Comparison of ENCODE assay signal across 16 cellular contexts in the genomic region with DNA sequence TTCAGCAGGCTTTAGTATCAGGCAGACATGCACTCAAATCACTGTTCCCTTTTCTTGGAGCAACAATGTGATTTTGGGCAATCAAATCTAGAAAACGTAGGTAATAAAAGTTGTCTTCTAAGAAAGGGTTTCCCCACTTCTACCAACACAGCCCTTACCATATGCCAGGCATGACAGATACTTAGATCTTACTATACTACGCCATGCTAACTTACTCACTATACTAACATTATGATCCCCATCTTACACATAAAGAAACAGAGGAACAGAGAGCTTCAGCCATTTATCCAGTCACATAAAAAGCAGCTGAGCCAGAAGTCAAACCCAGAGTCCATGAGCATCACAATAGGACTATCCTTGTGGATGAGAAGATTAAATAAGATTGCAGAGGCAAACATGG.
"Had no signal": no experiment of that assay in that cellular context is flagged by ENCODE, and none has a peak within 500 bp of the region (broad histone marks: within the 10 kb centered on the region; RNA-seq: fewer than 3 reads in every experiment).

No MANE protein-coding gene starts in this region.

- DNase-seq: activated CD4-positive, alpha-beta T cell treated with anti-CD3 and anti-CD28 coated beads for 1 hour; activated naive CD4-positive, alpha-beta T cell treated with Interleukin-2 at 50 U/mL for 16 hours; aorta; dermis blood vessel endothelial cell; endodermal cell; kidney; left ventricle myocardium superior; mesenchymal stem cell; retina; Right ventricle myocardium superior; stimulated activated CD4-positive, alpha-beta T cell treated with anti-CD3 and anti-CD28 coated beads, Interleukin-15, amount 100 ng/mL, for 24 hours; stimulated activated CD4-positive, alpha-beta T cell treated with anti-CD3 and anti-CD28 coated beads, Interleukin-4, amount 100 ng/mL, for 4 hours; T-helper 2 cell; tibial artery had no signal

- H3K9me3 ChIP-seq: breast epithelium, tibial artery had no signal

- H3K27ac Mint-ChIP-seq: endodermal cell had no signal

- H3K36me3 ChIP-seq: breast epithelium, tibial artery had no signal

- H3K27ac ChIP-seq: breast epithelium, tibial artery had no signal

- H3K4me3 ChIP-seq: breast epithelium, tibial artery had no signal

- ATAC-seq: left ventricle myocardium superior, SK-N-SH treated with all-trans-retinoic acid at 6 μM for 48 hours had no signal

- H3K27me3 ChIP-seq: breast epithelium, tibial artery had no signal

- H3K9me3 Mint-ChIP-seq: endodermal cell had no signal

- H3K4me3 Mint-ChIP-seq: endodermal cell had no signal
